Comparison of ENCODE assay signal across 7 cellular contexts in genomic region chr22:41870081-41870480, GRCh38. TPM values are rescaled to one million over a fixed set of nuclear protein-coding genes. Genes with fewer than 3 reads are reported as not detected.
DNase-seq lines count a peak whose midpoint lies in the region; ATAC-seq and TF ChIP-seq lines count a peak whose summit lies in the region.
"Not testable (repeated sequence)": the region's sequence is repeated elsewhere in the genome, so short reads cannot be mapped to it uniquely, and the experiment has no call there.
"Had no signal": no experiment of that assay in that cellular context is flagged by ENCODE, and none has a peak within 500 bp of the region (broad histone marks: within the 10 kb centered on the region; RNA-seq: fewer than 3 reads in every experiment).

No MANE protein-coding gene starts in this region.

- in situ Hi-C loops in G401 (cut with HindIII; ENCODE audit: low sequenced_read_pairs) = not testable (repeated sequence)

- peak overlapping the region; percentile 35 for H3K27ac Mint-ChIP-seq in activated CD4-positive, alpha-beta memory T cell treated with anti-CD3 and anti-CD28 coated beads, Interleukin-2, amount 10 ng/mL, durations not matched to agents 7 days and 5 days
- peak overlapping the region; percentile 56 for H3K27ac Mint-ChIP-seq in activated naive CD4-positive, alpha-beta T cell treated with anti-CD3 and anti-CD28 coated beads for 36 hours
- peak overlapping the region; percentile 68 for H3K27ac Mint-ChIP-seq in nephron progenitor cell
- peak overlapping the region; percentile 71 for H3K27ac Mint-ChIP-seq in stimulated activated naive B cell treated with anti-CD40 and anti-IgM and Interleukin-4, amounts not matched to agents 10 μg/mL and 1 μg/mL and 100 μg/mL, for 72 hours

- not testable (repeated sequence) for ATAC-seq in stimulated activated naive B cell treated with anti-CD40 and anti-IgM and Interleukin-4, amounts not matched to agents 10 μg/mL and 1 μg/mL and 100 μg/mL, for 72 hours (replicated peaks)

- H3K4me1 Mint-ChIP-seq in activated CD4-positive, alpha-beta memory T cell treated with anti-CD3 and anti-CD28 coated beads, Interleukin-2, amount 10 ng/mL, durations not matched to agents 7 days and 5 days = peaks cover 25% of the 10 kb centered on the region
- peaks cover 64% of the 10 kb centered on the region for H3K4me1 Mint-ChIP-seq in activated naive CD4-positive, alpha-beta T cell treated with anti-CD3 and anti-CD28 coated beads for 36 hours (ENCODE audit: low read depth)
- H3K4me1 Mint-ChIP-seq in nephron progenitor cell = not testable (repeated sequence)
- peaks cover 33 to 59% of the 10 kb centered on the region in 2 donors for H3K4me1 Mint-ChIP-seq in stimulated activated naive B cell treated with anti-CD40 and anti-IgM and Interleukin-4, amounts not matched to agents 10 μg/mL and 1 μg/mL and 100 μg/mL, for 72 hours

- H3K27me3 Mint-ChIP-seq in activated CD4-positive, alpha-beta memory T cell treated with anti-CD3 and anti-CD28 coated beads, Interleukin-2, amount 10 ng/mL, durations not matched to agents 7 days and 5 days; activated naive CD4-positive, alpha-beta T cell treated with anti-CD3 and anti-CD28 coated beads for 36 hours (ENCODE audit: low read depth); nephron progenitor cell (ENCODE audit: low read depth, poor library complexity); stimulated activated naive B cell treated with anti-CD40 and anti-IgM and Interleukin-4, amounts not matched to agents 10 μg/mL and 1 μg/mL and 100 μg/mL, for 72 hours: not testable (repeated sequence)

- DNase-seq in G401 (ENCODE audit: low spot score) = peak; percentile 66
- DNase-seq in activated CD4-positive, alpha-beta memory T cell treated with anti-CD3 and anti-CD28 coated beads, Interleukin-2, amount 10 ng/mL, durations not matched to agents 7 days and 5 days; activated naive CD4-positive, alpha-beta T cell treated with anti-CD3 and anti-CD28 coated beads for 36 hours; nephron progenitor cell; stimulated activated naive B cell treated with anti-CD40 and anti-IgM and Interleukin-4, amounts not matched to agents 10 μg/mL and 1 μg/mL and 100 μg/mL, for 72 hours: not testable (repeated sequence)
- DNase-seq in cerebellum (ENCODE audit: low spot score) = peak; percentile 72

- TF ChIP-seq CTCF in nephron progenitor cell (IDR thresholded peaks at IDR 0.05) = not testable (repeated sequence)

- CTCF ChIA-PET in activated CD4-positive, alpha-beta memory T cell treated with anti-CD3 and anti-CD28 coated beads, Interleukin-2, amount 10 ng/mL, durations not matched to agents 7 days and 5 days (lab: Charles Lee) = interaction anchor here (1.0 kb wide), 1 partner anchor 13 kb away, joined by 4 read pairs; no protein-coding TSS in a partner anchor
- CTCF ChIA-PET in activated naive CD4-positive, alpha-beta T cell treated with anti-CD3 and anti-CD28 coated beads for 36 hours (lab: Charles Lee) = interaction anchor here (1.0 kb wide), 1 partner anchor 11 kb away, joined by 4 read pairs; no protein-coding TSS in a partner anchor

- not testable (repeated sequence) for H3K4me3 Mint-ChIP-seq in activated CD4-positive, alpha-beta memory T cell treated with anti-CD3 and anti-CD28 coated beads, Interleukin-2, amount 10 ng/mL, durations not matched to agents 7 days and 5 days; activated naive CD4-positive, alpha-beta T cell treated with anti-CD3 and anti-CD28 coated beads for 36 hours; nephron progenitor cell; stimulated activated naive B cell treated with anti-CD40 and anti-IgM and Interleukin-4, amounts not matched to agents 10 μg/mL and 1 μg/mL and 100 μg/mL, for 72 hours

- intact Hi-C loops in activated naive CD4-positive, alpha-beta T cell treated with anti-CD3 and anti-CD28 coated beads for 36 hours (cut with micrococcal nuclease) = not testable (repeated sequence)

- not testable (repeated sequence) for H3K9me3 Mint-ChIP-seq in activated CD4-positive, alpha-beta memory T cell treated with anti-CD3 and anti-CD28 coated beads, Interleukin-2, amount 10 ng/mL, durations not matched to agents 7 days and 5 days; activated naive CD4-positive, alpha-beta T cell treated with anti-CD3 and anti-CD28 coated beads for 36 hours; nephron progenitor cell; stimulated activated naive B cell treated with anti-CD40 and anti-IgM and Interleukin-4, amounts not matched to agents 10 μg/mL and 1 μg/mL and 100 μg/mL, for 72 hours

- peaks cover 78% of the 10 kb centered on the region for H3K36me3 Mint-ChIP-seq in activated CD4-positive, alpha-beta memory T cell treated with anti-CD3 and anti-CD28 coated beads, Interleukin-2, amount 10 ng/mL, durations not matched to agents 7 days and 5 days (ENCODE audit: low read depth)
- peaks cover 71% of the 10 kb centered on the region for H3K36me3 Mint-ChIP-seq in activated naive CD4-positive, alpha-beta T cell treated with anti-CD3 and anti-CD28 coated beads for 36 hours (ENCODE audit: low read depth)
- peaks cover 72% of the 10 kb centered on the region for H3K36me3 Mint-ChIP-seq in nephron progenitor cell (ENCODE audit: low read depth)
- peaks cover 69% of the 10 kb centered on the region in 2 donors for H3K36me3 Mint-ChIP-seq in stimulated activated naive B cell treated with anti-CD40 and anti-IgM and Interleukin-4, amounts not matched to agents 10 μg/mL and 1 μg/mL and 100 μg/mL, for 72 hours

- POLR2A ChIA-PET in activated CD4-positive, alpha-beta memory T cell treated with anti-CD3 and anti-CD28 coated beads, Interleukin-2, amount 10 ng/mL, durations not matched to agents 7 days and 5 days (lab: Charles Lee) = interaction anchor here (0.6 kb wide), 1 partner anchor 651 kb away, joined by 3 read pairs; no protein-coding TSS in a partner anchor

RNA-seq across cellular contexts. Expression of gene SREBF2, which starts 37.2 kb away (rescaled TPM):
- 31.1 and 37.4 TPM in 2 replicates for total RNA-seq in G401 (2014; rRNA removed; shearing (Covaris generic))
- 100 to 1,000 TPM; 150 to 157 TPM for total RNA-seq in activated CD4-positive, alpha-beta memory T cell treated with anti-CD3 and anti-CD28 coated beads, Interleukin-2, amount 10 ng/mL, durations not matched to agents 7 days and 5 days
- 100 to 1,000 TPM; 143 to 147 TPM for total RNA-seq in activated naive CD4-positive, alpha-beta T cell treated with anti-CD3 and anti-CD28 coated beads for 36 hours
- total RNA-seq in cerebellum = 73.8 TPM

RNA-seq across cellular contexts. Expression of gene SHISA8, which starts 44.8 kb away (rescaled TPM):
- total RNA-seq in G401 (2014; rRNA removed; shearing (Covaris generic)) = 0.78 and 5.5 TPM in 2 replicates
- not detected for total RNA-seq in activated CD4-positive, alpha-beta memory T cell treated with anti-CD3 and anti-CD28 coated beads, Interleukin-2, amount 10 ng/mL, durations not matched to agents 7 days and 5 days
- total RNA-seq in activated naive CD4-positive, alpha-beta T cell treated with anti-CD3 and anti-CD28 coated beads for 36 hours = 1 to 10 TPM; 1.7 to 1.8 TPM
- total RNA-seq in cerebellum = 0.27 TPM
- total RNA-seq: Calu3 had no signal

RNA-seq across cellular contexts. Expression of gene TNFRSF13C, which starts 56.5 kb away (rescaled TPM):
- 0.03 and 0.12 TPM in 2 replicates for total RNA-seq in G401 (2014; rRNA removed; shearing (Covaris generic))
- total RNA-seq in activated CD4-positive, alpha-beta memory T cell treated with anti-CD3 and anti-CD28 coated beads, Interleukin-2, amount 10 ng/mL, durations not matched to agents 7 days and 5 days = 1 to 10 TPM; 2.3 to 2.6 TPM
- total RNA-seq in activated naive CD4-positive, alpha-beta T cell treated with anti-CD3 and anti-CD28 coated beads for 36 hours = 1 to 10 TPM; 3.2 to 3.8 TPM
- total RNA-seq in cerebellum = 0.73 TPM
